Comparison of ENCODE assay signal across 19 cellular contexts in genomic region chr16:4452674-4453073, GRCh38.
"Had no signal": no experiment of that assay in that cellular context is flagged by ENCODE, and none has a peak within 500 bp of the region (broad histone marks: within the 10 kb centered on the region; RNA-seq: fewer than 3 reads in every experiment).

No MANE protein-coding gene starts in this region.

- ATAC-seq: esophagus mucosa; natural killer cell treated with Interleukin-12 subunit alpha and Interleukin-12 subunit beta and Interleukin-15 and Interleukin-18, amount 100 ng/mL, for 72 hours had no signal

- H3K4me1 ChIP-seq: prostate gland, right atrium auricular region, spleen, tibial artery, uterus had no signal

- H3K36me3 ChIP-seq: uterus had no signal

- DNase-seq: activated CD4-positive, alpha-beta memory T cell treated with anti-CD3 and anti-CD28 coated beads for 36 hours; activated CD4-positive, alpha-beta T cell treated with anti-CD3 and anti-CD28 coated beads for 48 hours; activated gamma-delta T cell; effector CD8-positive, alpha-beta T cell; foreskin melanocyte; hypothalamus; spleen; stimulated activated CD4-positive, alpha-beta T cell treated with anti-CD3 and anti-CD28 coated beads, Interleukin-4, amount 100 ng/mL, for 24 hours; substantia nigra; tibial artery; uterus had no signal

- FAIRE-seq: endothelial cell of umbilical vein had no signal

- H3K27ac ChIP-seq: cardiac muscle cell, prostate gland, right atrium auricular region, spleen, tibial artery, uterus had no signal

- H3K9me3 Mint-ChIP-seq: activated CD4-positive, alpha-beta memory T cell treated with anti-CD3 and anti-CD28 coated beads for 36 hours; dendritic cell treated with granulocyte-macrophage colony-stimulating factor and Interleukin-4, amounts not matched to agents 40 ng/mL and 50 ng/mL, for 4 days; natural killer cell treated with Interleukin-12 subunit alpha and Interleukin-12 subunit beta and Interleukin-15 and Interleukin-18, amount 100 ng/mL, for 72 hours; stimulated activated naive CD8-positive, alpha-beta T cell treated with anti-CD3 and anti-CD28 coated beads, Interleukin-15, Interleukin-2, amounts not matched to agents 100 ng/mL and 50 ng/mL, for 24 hours had no signal

- H3K9me3 ChIP-seq: prostate gland, right atrium auricular region, spleen, tibial artery, uterus had no signal

- H3K27me3 Mint-ChIP-seq: activated CD4-positive, alpha-beta memory T cell treated with anti-CD3 and anti-CD28 coated beads for 36 hours; dendritic cell treated with granulocyte-macrophage colony-stimulating factor and Interleukin-4, amounts not matched to agents 40 ng/mL and 50 ng/mL, for 4 days; natural killer cell treated with Interleukin-12 subunit alpha and Interleukin-12 subunit beta and Interleukin-15 and Interleukin-18, amount 100 ng/mL, for 72 hours; stimulated activated naive CD8-positive, alpha-beta T cell treated with anti-CD3 and anti-CD28 coated beads, Interleukin-15, Interleukin-2, amounts not matched to agents 100 ng/mL and 50 ng/mL, for 24 hours had no signal

- H3K27me3 ChIP-seq: cardiac muscle cell, right atrium auricular region, spleen, tibial artery, uterus had no signal

- H3K4me3 ChIP-seq: cardiac muscle cell, prostate gland, right atrium auricular region, spleen, tibial artery, uterus had no signal

- H3K27ac Mint-ChIP-seq: activated CD4-positive, alpha-beta memory T cell treated with anti-CD3 and anti-CD28 coated beads for 36 hours; dendritic cell treated with granulocyte-macrophage colony-stimulating factor and Interleukin-4, amounts not matched to agents 40 ng/mL and 50 ng/mL, for 4 days; natural killer cell treated with Interleukin-12 subunit alpha and Interleukin-12 subunit beta and Interleukin-15 and Interleukin-18, amount 100 ng/mL, for 72 hours; stimulated activated naive CD8-positive, alpha-beta T cell treated with anti-CD3 and anti-CD28 coated beads, Interleukin-15, Interleukin-2, amounts not matched to agents 100 ng/mL and 50 ng/mL, for 24 hours had no signal

- H3K4me3 Mint-ChIP-seq: activated CD4-positive, alpha-beta memory T cell treated with anti-CD3 and anti-CD28 coated beads for 36 hours; dendritic cell treated with granulocyte-macrophage colony-stimulating factor and Interleukin-4, amounts not matched to agents 40 ng/mL and 50 ng/mL, for 4 days; natural killer cell treated with Interleukin-12 subunit alpha and Interleukin-12 subunit beta and Interleukin-15 and Interleukin-18, amount 100 ng/mL, for 72 hours; stimulated activated naive CD8-positive, alpha-beta T cell treated with anti-CD3 and anti-CD28 coated beads, Interleukin-15, Interleukin-2, amounts not matched to agents 100 ng/mL and 50 ng/mL, for 24 hours had no signal
